In the genomic region with DNA sequence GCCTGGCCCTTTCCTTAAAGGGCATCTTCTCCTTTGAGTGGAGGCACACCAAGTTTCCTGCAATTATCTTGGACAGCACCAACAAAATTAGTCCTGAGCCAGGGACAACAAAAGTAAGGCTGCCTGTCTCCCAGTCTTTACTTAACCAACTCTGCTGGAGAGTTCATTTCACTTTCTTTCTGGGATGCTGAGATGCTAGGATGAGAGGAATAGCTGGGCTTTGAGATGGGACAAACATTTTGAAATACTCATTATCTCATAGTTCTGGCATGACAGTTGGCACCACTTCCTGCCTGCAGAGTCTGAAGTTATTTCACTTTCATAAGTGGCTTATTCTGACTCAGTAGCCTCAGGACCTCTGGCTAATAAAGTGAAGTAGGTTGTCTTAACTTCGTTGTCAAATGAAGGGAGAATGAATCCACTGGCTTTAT, we compare ENCODE assay signal across 8 cellular contexts.
DNase-seq lines count a peak whose midpoint lies in the region; ATAC-seq, FAIRE-seq and TF ChIP-seq lines count a peak whose summit lies in the region.

No MANE protein-coding gene starts in this region.

- H3K4me3 ChIP-seq in A673 (ENCODE audit: low read depth, low read length, poor library complexity, severe bottlenecking), result no peak overlapping the region
- H3K4me3 ChIP-seq in gastrocnemius medialis, result peak overlapping the region; percentile 64 to 74 (median 69)

- TF ChIP-seq POLR2A in gastrocnemius medialis (IDR thresholded peaks at IDR 0.05), result no peak

- peaks cover 19% of the 10 kb centered on the region for H3K36me3 Mint-ChIP-seq in endothelial cell (ENCODE audit: low read depth, unreplicated experiment)

- H3K27ac Mint-ChIP-seq in endothelial cell (ENCODE audit: unreplicated experiment), result no peak overlapping the region

- no peaks in the 10 kb centered on the region for H3K4me1 ChIP-seq in A673 (ENCODE audit: insufficient read depth, low read length, poor library complexity, severe bottlenecking)
- peaks cover 0 to 16% of the 10 kb centered on the region in 2 donors for H3K4me1 ChIP-seq in gastrocnemius medialis

- no peaks in the 10 kb centered on the region for H3K9me3 Mint-ChIP-seq in endothelial cell (ENCODE audit: unreplicated experiment)

- H3K27me3 ChIP-seq in A673 (replicated peaks; ENCODE audit: insufficient read depth, low read depth, low read length, poor library complexity) (no peaks in the 10 kb centered on the region), gastrocnemius medialis (peaks cover 9 to 15% (median 14%) of the 10 kb centered on the region in 3 donors)

- intact Hi-C loops in A673 (cut with micrococcal nuclease; ENCODE audit: unreplicated experiment), result no loop called here
- intact Hi-C loops in gastrocnemius medialis (cut with DNase I; ENCODE audit: low total_unique reads), result no loop called here

- no peaks in the 10 kb centered on the region for H3K36me3 ChIP-seq in A673 (ENCODE audit: insufficient read depth, low read length, poor library complexity, severe bottlenecking)
- no peaks in the 10 kb centered on the region for H3K36me3 ChIP-seq in gastrocnemius medialis

- H3K4me3 Mint-ChIP-seq in endothelial cell (ENCODE audit: unreplicated experiment), result peak overlapping the region; percentile 100

- CTCF ChIA-PET in A673 (lab: Charles Lee), result no interaction called here

- no peaks in the 10 kb centered on the region for H3K9me3 ChIP-seq in A673 (ENCODE audit: low read depth, low read length, poor library complexity, severe bottlenecking)
- no peaks in the 10 kb centered on the region for H3K9me3 ChIP-seq in gastrocnemius medialis

- H3K27me3 Mint-ChIP-seq in endothelial cell (ENCODE audit: unreplicated experiment), result peaks cover 15% of the 10 kb centered on the region

- H3K4me1 Mint-ChIP-seq in endothelial cell (ENCODE audit: unreplicated experiment), result peaks cover 56% of the 10 kb centered on the region

- BruUV-seq in A673 (replicated peaks; lab: Mats Ljungman, UMichigan), result no TSS peak

- FAIRE-seq in GM18507 (lab: Jason Lieb, UNC), result peak; percentile 83

- in situ Hi-C loops in gastrocnemius medialis (cut with MboI; ENCODE audit: low sequenced_read_pairs in 4 of 4), result loop anchor here in 2 of 4 donors (10.0 to 25.0 kb wide), 2 partner anchors 476 to 489 kb away; no protein-coding TSS in a partner anchor

- peak; percentile 63 for DNase-seq in A673 (ENCODE audit: low spot score)
- DNase-seq in GM18507 (ENCODE audit: extremely low spot score, insufficient read length, low read depth), result no peak
- DNase-seq in RPMI7951 (ENCODE audit: low read depth), result peak; percentile 99
- DNase-seq in endothelial cell (ENCODE audit: low spot score), result no peak
- peak in 1 of 2 donors; percentile 23 for DNase-seq in gastrocnemius medialis
- DNase-seq in NCI-H82 (lab: John Stamatoyannopoulos, UW), result no peak
- no peak for DNase-seq in activated CD8-positive, alpha-beta memory T cell treated with anti-CD3 and anti-CD28 coated beads, Interleukin-2, amount 50 U/mL, for 48 hours

- no peak for TF ChIP-seq CTCF in A673 (conservative IDR thresholded peaks at IDR 0.05; ENCODE audit: low read depth, low read length)
- TF ChIP-seq CTCF in endothelial cell (IDR thresholded peaks at IDR 0.05; ENCODE audit: unreplicated experiment), result no peak
- TF ChIP-seq CTCF in gastrocnemius medialis (IDR thresholded peaks at IDR 0.05 in 4 of 5, conservative IDR thresholded peaks at IDR 0.05 in 1 of 5), result no peak

- POLR2A ChIA-PET in A673 (lab: Charles Lee; ENCODE audit: low non-redundant PET), result interaction anchor here (0.6 kb wide), 1 partner anchor 297 kb away, joined by 3 read pairs; no protein-coding TSS in a partner anchor

- no peak overlapping the region for H3K27ac ChIP-seq in A673 (ENCODE audit: low read depth, low read length, poor library complexity, severe bottlenecking)
- peak overlapping the region in 3 of 4 donors; percentile 78 to 82 (median 79) for H3K27ac ChIP-seq in gastrocnemius medialis

- ATAC-seq in HG02981 (IDR thresholded peaks at IDR 0.05; ENCODE audit: unreplicated experiment), result peak; percentile 62
- ATAC-seq in gastrocnemius medialis, result peak; percentile 35 to 56

Comparison
In these comparisons a context has a peak if more than half of its experiments do, and no peak if none do; other contexts are left out.
1. DNase-seq: peak in A673 (single experiment) and RPMI7951 (single experiment); none in GM18507 (single experiment), endothelial cell (single experiment), NCI-H82 (single experiment) and activated CD8-positive, alpha-beta memory T cell treated with anti-CD3 and anti-CD28 coated beads, Interleukin-2, amount 50 U/mL, for 48 hours (single experiment).